Comparison of ENCODE assay signal across 7 cellular contexts in the genomic region with DNA sequence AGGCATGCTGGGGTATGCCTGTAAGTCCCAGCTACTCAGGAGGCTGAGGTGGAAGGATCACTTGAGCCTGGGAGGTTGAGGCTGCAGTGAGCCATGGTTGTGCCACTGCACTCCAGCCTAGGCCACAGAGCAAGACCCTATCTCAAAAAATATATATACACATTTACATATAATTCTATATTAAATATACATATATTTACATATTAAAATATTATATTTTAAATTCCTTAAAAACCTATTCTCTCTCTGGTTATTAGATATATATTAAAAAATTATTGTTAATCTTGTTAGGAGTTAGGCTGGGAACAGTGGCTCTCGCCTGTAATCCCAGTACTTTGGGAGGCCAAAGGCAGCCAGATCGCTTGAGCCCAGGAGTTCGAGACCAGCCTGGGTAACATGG. TPM values are rescaled to one million over a fixed set of nuclear protein-coding genes. Genes with fewer than 3 reads are reported as not detected.
"Had no signal": no experiment of that assay in that cellular context is flagged by ENCODE, and none has a peak within 500 bp of the region (broad histone marks: within the 10 kb centered on the region; RNA-seq: fewer than 3 reads in every experiment).

No MANE protein-coding gene starts in this region.

- H3K27ac ChIP-seq: HL-60 had no signal

- H3K4me3 ChIP-seq: K562 had no signal

- DNase-seq: KBM-7 had no signal

- H3K27me3 Mint-ChIP-seq: IgD-negative memory B cell had no signal

- H3K4me3 Mint-ChIP-seq: IgD-negative memory B cell had no signal

- ATAC-seq: HepG2, K562 had no signal

RNA-seq across cellular contexts. Expression of a gene that starts 58.4 kb away (rescaled TPM):
- total RNA-seq: HepG2, HT-29, HT1080, K562 had no signal
- polyA plus RNA-seq: HepG2, IgD-negative memory B cell had no signal
